Comparison of ENCODE assay signal across 1 cellular context in the genomic region with DNA sequence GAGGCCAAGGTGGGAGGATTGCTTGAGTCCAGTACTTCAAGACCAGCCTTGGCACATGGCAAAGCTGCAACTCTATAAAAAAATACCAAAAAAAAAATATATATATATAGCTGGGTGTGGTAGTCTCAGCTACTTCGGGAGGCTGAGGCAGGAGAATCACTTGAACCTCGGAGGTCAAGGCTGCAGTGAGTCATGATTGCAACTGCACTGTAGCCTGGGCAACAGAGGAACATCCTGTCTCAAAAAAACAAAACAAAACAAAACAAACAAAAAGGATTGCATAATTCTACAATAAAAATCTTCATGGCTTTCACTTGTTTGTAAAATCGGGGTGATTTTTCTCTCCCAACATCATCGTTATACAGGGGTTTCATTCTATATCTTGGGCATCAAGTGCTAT.
TF ChIP-seq lines count a peak whose summit lies in the region.

No MANE protein-coding gene starts in this region.

TF ChIP-seq in HepG2, 621 proteins besides CTCF, POLR2A, EP300 and RAD21 (continued from another document and continues in another):
- TF ChIP-seq, protein P1, sequence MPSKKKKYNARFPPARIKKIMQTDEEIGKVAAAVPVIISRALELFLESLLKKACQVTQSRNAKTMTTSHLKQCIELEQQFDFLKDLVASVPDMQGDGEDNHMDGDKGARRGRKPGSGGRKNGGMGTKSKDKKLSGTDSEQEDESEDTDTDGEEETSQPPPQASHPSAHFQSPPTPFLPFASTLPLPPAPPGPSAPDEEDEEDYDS (CRISPR knock-in tag; IDR thresholded peaks at IDR 0.05) = no peak
- TF ChIP-seq, protein P2, sequence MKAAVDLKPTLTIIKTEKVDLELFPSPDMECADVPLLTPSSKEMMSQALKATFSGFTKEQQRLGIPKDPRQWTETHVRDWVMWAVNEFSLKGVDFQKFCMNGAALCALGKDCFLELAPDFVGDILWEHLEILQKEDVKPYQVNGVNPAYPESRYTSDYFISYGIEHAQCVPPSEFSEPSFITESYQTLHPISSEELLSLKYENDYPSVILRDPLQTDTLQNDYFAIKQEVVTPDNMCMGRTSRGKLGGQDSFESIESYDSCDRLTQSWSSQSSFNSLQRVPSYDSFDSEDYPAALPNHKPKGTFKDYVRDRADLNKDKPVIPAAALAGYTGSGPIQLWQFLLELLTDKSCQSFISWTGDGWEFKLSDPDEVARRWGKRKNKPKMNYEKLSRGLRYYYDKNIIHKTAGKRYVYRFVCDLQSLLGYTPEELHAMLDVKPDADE (CRISPR knock-in tag; IDR thresholded peaks at IDR 0.05) = no peak
- TF ChIP-seq HMG20B (CRISPR knock-in tag; conservative IDR thresholded peaks at IDR 0.05) (no peak), CREM (IDR thresholded peaks at IDR 0.05) (no peak), CREM (CRISPR knock-in tag; IDR thresholded peaks at IDR 0.05) (no peak), MIER3 (CRISPR knock-in tag; IDR thresholded peaks at IDR 0.05; ENCODE audit: borderline replicate concordance) (no peak), NR2F6 (IDR thresholded peaks at IDR 0.05) (peak; percentile 55), NR2F6 (CRISPR knock-in tag; IDR thresholded peaks at IDR 0.05) (peak; percentile 77; the same call in 1 of the 2 replicates), NFIC (IDR thresholded peaks at IDR 0.05; ENCODE audit: low read length) (no peak; the same call in 1 of the 2 replicates), ZNF766 (CRISPR knock-in tag; IDR thresholded peaks at IDR 0.05; ENCODE audit: borderline replicate concordance) (no peak), ZBTB7A (CRISPR knock-in tag; IDR thresholded peaks at IDR 0.05) (no peak), NR2F1 (CRISPR knock-in tag; IDR thresholded peaks at IDR 0.05) (peak; percentile 48 to 93; a peak in 2 of 4 replicates), ZFP36 (IDR thresholded peaks at IDR 0.05; ENCODE audit: borderline replicate concordance, low read depth, low read length, partially characterized antibody) (no peak), RARA (CRISPR knock-in tag; IDR thresholded peaks at IDR 0.05) (peak; percentile 73), ZNF451 (CRISPR knock-in tag; IDR thresholded peaks at IDR 0.05) (no peak), ZNF616 (CRISPR knock-in tag; IDR thresholded peaks at IDR 0.05; ENCODE audit: low read depth) (no peak), MEF2D (CRISPR knock-in tag; IDR thresholded peaks at IDR 0.05) (no peak), ZNF326 (CRISPR knock-in tag; IDR thresholded peaks at IDR 0.05; ENCODE audit: borderline replicate concordance) (no peak), KAT8 (CRISPR knock-in tag; IDR thresholded peaks at IDR 0.05) (no peak), ZNF775 (CRISPR knock-in tag; IDR thresholded peaks at IDR 0.05; ENCODE audit: borderline replicate concordance) (no peak), ZNF251 (CRISPR knock-in tag; IDR thresholded peaks at IDR 0.05) (no peak), HMGA1 (CRISPR knock-in tag; conservative IDR thresholded peaks at IDR 0.05) (no peak), MTF2 (CRISPR knock-in tag; IDR thresholded peaks at IDR 0.05; ENCODE audit: borderline replicate concordance) (no peak)
- TF ChIP-seq, protein P3, sequence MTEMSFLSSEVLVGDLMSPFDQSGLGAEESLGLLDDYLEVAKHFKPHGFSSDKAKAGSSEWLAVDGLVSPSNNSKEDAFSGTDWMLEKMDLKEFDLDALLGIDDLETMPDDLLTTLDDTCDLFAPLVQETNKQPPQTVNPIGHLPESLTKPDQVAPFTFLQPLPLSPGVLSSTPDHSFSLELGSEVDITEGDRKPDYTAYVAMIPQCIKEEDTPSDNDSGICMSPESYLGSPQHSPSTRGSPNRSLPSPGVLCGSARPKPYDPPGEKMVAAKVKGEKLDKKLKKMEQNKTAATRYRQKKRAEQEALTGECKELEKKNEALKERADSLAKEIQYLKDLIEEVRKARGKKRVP (CRISPR knock-in tag; IDR thresholded peaks at IDR 0.05) = peak in 1 of 2 experiments; percentile 82; a peak in 2 of 4 replicates
- TF ChIP-seq, protein P4, sequence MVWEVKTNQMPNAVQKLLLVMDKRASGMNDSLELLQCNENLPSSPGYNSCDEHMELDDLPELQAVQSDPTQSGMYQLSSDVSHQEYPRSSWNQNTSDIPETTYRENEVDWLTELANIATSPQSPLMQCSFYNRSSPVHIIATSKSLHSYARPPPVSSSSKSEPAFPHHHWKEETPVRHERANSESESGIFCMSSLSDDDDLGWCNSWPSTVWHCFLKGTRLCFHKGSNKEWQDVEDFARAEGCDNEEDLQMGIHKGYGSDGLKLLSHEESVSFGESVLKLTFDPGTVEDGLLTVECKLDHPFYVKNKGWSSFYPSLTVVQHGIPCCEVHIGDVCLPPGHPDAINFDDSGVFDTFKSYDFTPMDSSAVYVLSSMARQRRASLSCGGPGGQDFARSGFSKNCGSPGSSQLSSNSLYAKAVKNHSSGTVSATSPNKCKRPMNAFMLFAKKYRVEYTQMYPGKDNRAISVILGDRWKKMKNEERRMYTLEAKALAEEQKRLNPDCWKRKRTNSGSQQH (CRISPR knock-in tag; IDR thresholded peaks at IDR 0.05; ENCODE audit: low read depth) = no peak
- TF ChIP-seq, protein P5, sequence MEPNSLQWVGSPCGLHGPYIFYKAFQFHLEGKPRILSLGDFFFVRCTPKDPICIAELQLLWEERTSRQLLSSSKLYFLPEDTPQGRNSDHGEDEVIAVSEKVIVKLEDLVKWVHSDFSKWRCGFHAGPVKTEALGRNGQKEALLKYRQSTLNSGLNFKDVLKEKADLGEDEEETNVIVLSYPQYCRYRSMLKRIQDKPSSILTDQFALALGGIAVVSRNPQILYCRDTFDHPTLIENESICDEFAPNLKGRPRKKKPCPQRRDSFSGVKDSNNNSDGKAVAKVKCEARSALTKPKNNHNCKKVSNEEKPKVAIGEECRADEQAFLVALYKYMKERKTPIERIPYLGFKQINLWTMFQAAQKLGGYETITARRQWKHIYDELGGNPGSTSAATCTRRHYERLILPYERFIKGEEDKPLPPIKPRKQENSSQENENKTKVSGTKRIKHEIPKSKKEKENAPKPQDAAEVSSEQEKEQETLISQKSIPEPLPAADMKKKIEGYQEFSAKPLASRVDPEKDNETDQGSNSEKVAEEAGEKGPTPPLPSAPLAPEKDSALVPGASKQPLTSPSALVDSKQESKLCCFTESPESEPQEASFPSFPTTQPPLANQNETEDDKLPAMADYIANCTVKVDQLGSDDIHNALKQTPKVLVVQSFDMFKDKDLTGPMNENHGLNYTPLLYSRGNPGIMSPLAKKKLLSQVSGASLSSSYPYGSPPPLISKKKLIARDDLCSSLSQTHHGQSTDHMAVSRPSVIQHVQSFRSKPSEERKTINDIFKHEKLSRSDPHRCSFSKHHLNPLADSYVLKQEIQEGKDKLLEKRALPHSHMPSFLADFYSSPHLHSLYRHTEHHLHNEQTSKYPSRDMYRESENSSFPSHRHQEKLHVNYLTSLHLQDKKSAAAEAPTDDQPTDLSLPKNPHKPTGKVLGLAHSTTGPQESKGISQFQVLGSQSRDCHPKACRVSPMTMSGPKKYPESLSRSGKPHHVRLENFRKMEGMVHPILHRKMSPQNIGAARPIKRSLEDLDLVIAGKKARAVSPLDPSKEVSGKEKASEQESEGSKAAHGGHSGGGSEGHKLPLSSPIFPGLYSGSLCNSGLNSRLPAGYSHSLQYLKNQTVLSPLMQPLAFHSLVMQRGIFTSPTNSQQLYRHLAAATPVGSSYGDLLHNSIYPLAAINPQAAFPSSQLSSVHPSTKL (CRISPR knock-in tag; IDR thresholded peaks at IDR 0.05) = peak; percentile 64
- TF ChIP-seq, protein P6, sequence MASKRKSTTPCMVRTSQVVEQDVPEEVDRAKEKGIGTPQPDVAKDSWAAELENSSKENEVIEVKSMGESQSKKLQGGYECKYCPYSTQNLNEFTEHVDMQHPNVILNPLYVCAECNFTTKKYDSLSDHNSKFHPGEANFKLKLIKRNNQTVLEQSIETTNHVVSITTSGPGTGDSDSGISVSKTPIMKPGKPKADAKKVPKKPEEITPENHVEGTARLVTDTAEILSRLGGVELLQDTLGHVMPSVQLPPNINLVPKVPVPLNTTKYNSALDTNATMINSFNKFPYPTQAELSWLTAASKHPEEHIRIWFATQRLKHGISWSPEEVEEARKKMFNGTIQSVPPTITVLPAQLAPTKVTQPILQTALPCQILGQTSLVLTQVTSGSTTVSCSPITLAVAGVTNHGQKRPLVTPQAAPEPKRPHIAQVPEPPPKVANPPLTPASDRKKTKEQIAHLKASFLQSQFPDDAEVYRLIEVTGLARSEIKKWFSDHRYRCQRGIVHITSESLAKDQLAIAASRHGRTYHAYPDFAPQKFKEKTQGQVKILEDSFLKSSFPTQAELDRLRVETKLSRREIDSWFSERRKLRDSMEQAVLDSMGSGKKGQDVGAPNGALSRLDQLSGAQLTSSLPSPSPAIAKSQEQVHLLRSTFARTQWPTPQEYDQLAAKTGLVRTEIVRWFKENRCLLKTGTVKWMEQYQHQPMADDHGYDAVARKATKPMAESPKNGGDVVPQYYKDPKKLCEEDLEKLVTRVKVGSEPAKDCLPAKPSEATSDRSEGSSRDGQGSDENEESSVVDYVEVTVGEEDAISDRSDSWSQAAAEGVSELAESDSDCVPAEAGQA (IDR thresholded peaks at IDR 0.05; ENCODE audit: low read depth) = no peak
- TF ChIP-seq, protein P6 (CRISPR knock-in tag; IDR thresholded peaks at IDR 0.05; ENCODE audit: borderline replicate concordance) = no peak
- TF ChIP-seq, protein P7, sequence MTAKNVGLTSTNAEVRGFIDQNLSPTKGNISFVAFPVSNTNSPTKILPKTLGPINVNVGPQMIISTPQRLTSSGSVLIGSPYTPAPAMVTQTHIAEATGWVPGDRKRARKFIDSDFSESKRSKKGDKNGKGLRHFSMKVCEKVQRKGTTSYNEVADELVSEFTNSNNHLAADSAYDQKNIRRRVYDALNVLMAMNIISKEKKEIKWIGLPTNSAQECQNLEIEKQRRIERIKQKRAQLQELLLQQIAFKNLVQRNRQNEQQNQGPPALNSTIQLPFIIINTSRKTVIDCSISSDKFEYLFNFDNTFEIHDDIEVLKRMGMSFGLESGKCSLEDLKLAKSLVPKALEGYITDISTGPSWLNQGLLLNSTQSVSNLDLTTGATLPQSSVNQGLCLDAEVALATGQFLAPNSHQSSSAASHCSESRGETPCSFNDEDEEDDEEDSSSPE (CRISPR knock-in tag; IDR thresholded peaks at IDR 0.05) = no peak
- TF ChIP-seq, protein P8, sequence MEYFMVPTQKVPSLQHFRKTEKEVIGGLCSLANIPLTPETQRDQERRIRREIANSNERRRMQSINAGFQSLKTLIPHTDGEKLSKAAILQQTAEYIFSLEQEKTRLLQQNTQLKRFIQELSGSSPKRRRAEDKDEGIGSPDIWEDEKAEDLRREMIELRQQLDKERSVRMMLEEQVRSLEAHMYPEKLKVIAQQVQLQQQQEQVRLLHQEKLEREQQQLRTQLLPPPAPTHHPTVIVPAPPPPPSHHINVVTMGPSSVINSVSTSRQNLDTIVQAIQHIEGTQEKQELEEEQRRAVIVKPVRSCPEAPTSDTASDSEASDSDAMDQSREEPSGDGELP (IDR thresholded peaks at IDR 0.05; ENCODE audit: borderline replicate concordance, low read depth) = no peak
- TF ChIP-seq, protein P9, sequence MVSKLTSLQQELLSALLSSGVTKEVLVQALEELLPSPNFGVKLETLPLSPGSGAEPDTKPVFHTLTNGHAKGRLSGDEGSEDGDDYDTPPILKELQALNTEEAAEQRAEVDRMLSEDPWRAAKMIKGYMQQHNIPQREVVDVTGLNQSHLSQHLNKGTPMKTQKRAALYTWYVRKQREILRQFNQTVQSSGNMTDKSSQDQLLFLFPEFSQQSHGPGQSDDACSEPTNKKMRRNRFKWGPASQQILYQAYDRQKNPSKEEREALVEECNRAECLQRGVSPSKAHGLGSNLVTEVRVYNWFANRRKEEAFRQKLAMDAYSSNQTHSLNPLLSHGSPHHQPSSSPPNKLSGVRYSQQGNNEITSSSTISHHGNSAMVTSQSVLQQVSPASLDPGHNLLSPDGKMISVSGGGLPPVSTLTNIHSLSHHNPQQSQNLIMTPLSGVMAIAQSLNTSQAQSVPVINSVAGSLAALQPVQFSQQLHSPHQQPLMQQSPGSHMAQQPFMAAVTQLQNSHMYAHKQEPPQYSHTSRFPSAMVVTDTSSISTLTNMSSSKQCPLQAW (CRISPR knock-in tag; IDR thresholded peaks at IDR 0.05) = no peak
- TF ChIP-seq, protein P10, sequence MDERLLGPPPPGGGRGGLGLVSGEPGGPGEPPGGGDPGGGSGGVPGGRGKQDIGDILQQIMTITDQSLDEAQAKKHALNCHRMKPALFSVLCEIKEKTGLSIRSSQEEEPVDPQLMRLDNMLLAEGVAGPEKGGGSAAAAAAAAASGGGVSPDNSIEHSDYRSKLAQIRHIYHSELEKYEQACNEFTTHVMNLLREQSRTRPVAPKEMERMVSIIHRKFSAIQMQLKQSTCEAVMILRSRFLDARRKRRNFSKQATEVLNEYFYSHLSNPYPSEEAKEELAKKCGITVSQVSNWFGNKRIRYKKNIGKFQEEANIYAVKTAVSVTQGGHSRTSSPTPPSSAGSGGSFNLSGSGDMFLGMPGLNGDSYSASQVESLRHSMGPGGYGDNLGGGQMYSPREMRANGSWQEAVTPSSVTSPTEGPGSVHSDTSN (CRISPR knock-in tag; IDR thresholded peaks at IDR 0.05) = no peak
- TF ChIP-seq, protein P11, sequence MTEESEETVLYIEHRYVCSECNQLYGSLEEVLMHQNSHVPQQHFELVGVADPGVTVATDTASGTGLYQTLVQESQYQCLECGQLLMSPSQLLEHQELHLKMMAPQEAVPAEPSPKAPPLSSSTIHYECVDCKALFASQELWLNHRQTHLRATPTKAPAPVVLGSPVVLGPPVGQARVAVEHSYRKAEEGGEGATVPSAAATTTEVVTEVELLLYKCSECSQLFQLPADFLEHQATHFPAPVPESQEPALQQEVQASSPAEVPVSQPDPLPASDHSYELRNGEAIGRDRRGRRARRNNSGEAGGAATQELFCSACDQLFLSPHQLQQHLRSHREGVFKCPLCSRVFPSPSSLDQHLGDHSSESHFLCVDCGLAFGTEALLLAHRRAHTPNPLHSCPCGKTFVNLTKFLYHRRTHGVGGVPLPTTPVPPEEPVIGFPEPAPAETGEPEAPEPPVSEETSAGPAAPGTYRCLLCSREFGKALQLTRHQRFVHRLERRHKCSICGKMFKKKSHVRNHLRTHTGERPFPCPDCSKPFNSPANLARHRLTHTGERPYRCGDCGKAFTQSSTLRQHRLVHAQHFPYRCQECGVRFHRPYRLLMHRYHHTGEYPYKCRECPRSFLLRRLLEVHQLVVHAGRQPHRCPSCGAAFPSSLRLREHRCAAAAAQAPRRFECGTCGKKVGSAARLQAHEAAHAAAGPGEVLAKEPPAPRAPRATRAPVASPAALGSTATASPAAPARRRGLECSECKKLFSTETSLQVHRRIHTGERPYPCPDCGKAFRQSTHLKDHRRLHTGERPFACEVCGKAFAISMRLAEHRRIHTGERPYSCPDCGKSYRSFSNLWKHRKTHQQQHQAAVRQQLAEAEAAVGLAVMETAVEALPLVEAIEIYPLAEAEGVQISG (CRISPR knock-in tag; IDR thresholded peaks at IDR 0.05) = no peak
